In genomic region chr11:67427364-67427859, GRCh38 we compare ENCODE assay signal across 1 cellular context.
TF ChIP-seq lines count a peak whose summit lies in the region.
"Not testable (repeated sequence)": the region's sequence is repeated elsewhere in the genome, so short reads cannot be mapped to it uniquely, and the experiment has no call there.

No MANE protein-coding gene starts in this region.

TF ChIP-seq in K562, 482 proteins besides CTCF, POLR2A, EP300 and RAD21:
- TF ChIP-seq NR2C1 (IDR thresholded peaks at IDR 0.05), result 0 out of 2 replicates have a peak, but pooled peaks have one; percentile 1
- TF ChIP-seq NR2C1 (tag; IDR thresholded peaks at IDR 0.05), result not testable (repeated sequence)
TF ChIP-seq in K562: peak in this region for 1; not testable (repeated sequence) for 481.
